19 cellular contexts compared by ENCODE assay signal in the genomic region with DNA sequence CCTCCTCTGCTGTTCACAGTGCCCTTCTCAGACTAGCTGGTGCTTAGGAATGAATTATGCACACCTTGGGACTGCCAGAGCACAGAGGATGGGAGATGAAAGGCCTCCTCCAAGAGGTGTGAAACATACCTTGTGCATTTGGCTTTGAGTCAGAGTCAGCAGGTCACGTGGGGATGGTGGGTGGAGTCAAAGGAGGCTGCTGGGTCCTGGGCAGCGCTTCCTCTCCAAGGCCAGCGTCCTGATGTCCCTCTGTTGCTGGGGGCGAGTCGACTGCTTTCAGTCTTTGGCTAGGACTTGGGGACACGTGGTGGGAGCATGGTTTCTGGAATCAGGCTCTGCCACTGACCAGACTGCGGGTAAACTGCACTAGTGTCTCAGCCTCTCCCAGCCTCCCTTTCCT.
DNase-seq lines count a peak whose midpoint lies in the region; FAIRE-seq and TF ChIP-seq lines count a peak whose summit lies in the region.
"Had no signal": no experiment of that assay in that cellular context is flagged by ENCODE, and none has a peak within 500 bp of the region (broad histone marks: within the 10 kb centered on the region; RNA-seq: fewer than 3 reads in every experiment).

No MANE protein-coding gene starts in this region.

- no peak overlapping the region for H3K4me3 Mint-ChIP-seq in MCF 10A (ENCODE audit: unreplicated experiment)
- H3K4me3 Mint-ChIP-seq: activated B cell treated with CpG ODN at 0.5 μM for 24 hours, HFFc6, nephron progenitor cell had no signal

- no peak for FAIRE-seq in GM19239 (lab: Jason Lieb, UNC)
- FAIRE-seq: endothelial cell of umbilical vein had no signal

- no peak for TF ChIP-seq CTCF in MCF 10A (IDR thresholded peaks at IDR 0.05; ENCODE audit: unreplicated experiment)
- no peak for TF ChIP-seq CTCF in mammary epithelial cell (conservative IDR thresholded peaks at IDR 0.05 in 1 of 2, IDR thresholded peaks at IDR 0.05 in 1 of 2; ENCODE audit: extremely low read depth in 1 of 2, insufficient read depth in 1 of 2, low read depth in 1 of 2, low read length in 2 of 2)
- no peak for TF ChIP-seq CTCF in hepatocyte (IDR thresholded peaks at IDR 0.05; ENCODE audit: poor library complexity)

- in situ Hi-C loops in mammary epithelial cell (cut with MboI; ENCODE audit: low sequenced_read_pairs in 2 of 2): no loop called here

- peaks cover 41% of the 10 kb centered on the region for H3K9me3 Mint-ChIP-seq in MCF 10A (ENCODE audit: unreplicated experiment)
- H3K9me3 Mint-ChIP-seq: activated B cell treated with CpG ODN at 0.5 μM for 24 hours, nephron progenitor cell had no signal

- H3K27ac Mint-ChIP-seq in MCF 10A (ENCODE audit: low read depth, unreplicated experiment): no peak overlapping the region
- H3K27ac Mint-ChIP-seq: activated B cell treated with CpG ODN at 0.5 μM for 24 hours, HFFc6, nephron progenitor cell had no signal

- H3K9me3 ChIP-seq in mammary epithelial cell (replicated peaks; ENCODE audit: insufficient read depth, low read length) (no peaks in the 10 kb centered on the region), hepatocyte (ENCODE audit: low read depth) (no peaks in the 10 kb centered on the region)
- H3K9me3 ChIP-seq: MG63, mucosa of descending colon, upper lobe of right lung had no signal

- H2AFZ ChIP-seq in mammary epithelial cell (ENCODE audit: low read depth, low read length): no peak overlapping the region
- H2AFZ ChIP-seq in hepatocyte: no peak overlapping the region

- no peak overlapping the region for H3K4me3 ChIP-seq in mammary epithelial cell (replicated peaks in 1 of 3; ENCODE audit: insufficient read depth in 1 of 3, low read depth in 2 of 3, low read length in 3 of 3)
- H3K4me3 ChIP-seq in hepatocyte: no peak overlapping the region
- H3K4me3 ChIP-seq: MG63, mucosa of descending colon, upper lobe of right lung had no signal

- CTCF ChIA-PET in MCF 10A (lab: Yijun Ruan, JAX): interaction anchor here (0.7 kb wide), 1 partner anchor 615 kb away, joined by 3 read pairs; no protein-coding TSS in a partner anchor
- CTCF ChIA-PET in mammary epithelial cell (lab: Charles Lee; ENCODE audit: low non-redundant PET): no interaction called here

- intact Hi-C loops in MCF 10A (cut with micrococcal nuclease) (no loop called here), mammary epithelial cell (cut with micrococcal nuclease) (no loop called here)

- no peaks in the 10 kb centered on the region for H3K27me3 ChIP-seq in mammary epithelial cell (ENCODE audit: insufficient read depth, low read length)
- peaks cover 3% of the 10 kb centered on the region for H3K27me3 ChIP-seq in hepatocyte
- H3K27me3 ChIP-seq: MG63 had no signal

- dilution Hi-C loops in mammary epithelial cell (cut with HindIII; ENCODE audit: low sequenced_read_pairs): no loop called here

- POLR2A ChIA-PET in MCF 10A (lab: Yijun Ruan, JAX): no interaction called here

- H4K20me1 ChIP-seq in mammary epithelial cell (ENCODE audit: insufficient read depth, low read length): no peaks in the 10 kb centered on the region
- H4K20me1 ChIP-seq in hepatocyte (ENCODE audit: insufficient read depth, poor library complexity, severe bottlenecking): no peaks in the 10 kb centered on the region

- no peaks in the 10 kb centered on the region for H3K27me3 Mint-ChIP-seq in MCF 10A (ENCODE audit: insufficient read depth, unreplicated experiment)
- H3K27me3 Mint-ChIP-seq: activated B cell treated with CpG ODN at 0.5 μM for 24 hours had no signal

- no TSS peak for BruUV-seq in MCF 10A (replicated peaks; lab: Mats Ljungman, UMichigan)
- no TSS peak for BruUV-seq in mammary epithelial cell (replicated peaks; lab: Mats Ljungman, UMichigan)

- no peaks in the 10 kb centered on the region for H3K79me2 ChIP-seq in mammary epithelial cell (ENCODE audit: insufficient read depth, low read length)
- H3K79me2 ChIP-seq in hepatocyte: no peaks in the 10 kb centered on the region

- 83% methylated on average over 3 of the region's 7 CpGs for WGBS in mammary epithelial cell (ENCODE audit: low coverage, missing lambda C conversion rate)
- 68% methylated on average over 7 of the region's 7 CpGs for WGBS in hepatocyte (ENCODE audit: low lambda C conversion rate, missing lambda C conversion rate)

- no peaks in the 10 kb centered on the region for H3K36me3 Mint-ChIP-seq in MCF 10A (ENCODE audit: insufficient read depth, unreplicated experiment)

- peak; percentile 33 for DNase-seq in MCF 10A (ENCODE audit: unreplicated experiment)
- DNase-seq in mammary epithelial cell: no peak
- DNase-seq in RPMI7951 (ENCODE audit: low read depth): peak; percentile 24
- DNase-seq in iPS-NIHi11 (ENCODE audit: low spot score): peak; percentile 50
- DNase-seq in GM19239 (ENCODE audit: insufficient read length, low spot score): no peak
- DNase-seq in NCI-H146 (lab: John Stamatoyannopoulos, UW): no peak
- DNase-seq in hepatocyte (ENCODE audit: low spot score): no peak
- DNase-seq: activated B cell treated with CpG ODN at 0.5 μM for 24 hours; activated naive CD4-positive, alpha-beta T cell treated with anti-CD3 and anti-CD28 coated beads, Interleukin-2, amount 50 U/mL, for 16 hours; aorta; HFFc6; MG63; mucosa of descending colon; NCI-H1436; NCI-H524 treated with DMSO at 0.1 percent for 48 hours; nephron progenitor cell; T1000; upper lobe of right lung had no signal

- H3K9ac ChIP-seq in mammary epithelial cell (ENCODE audit: insufficient read depth, low read length): no peak overlapping the region

- H3K4me2 ChIP-seq in mammary epithelial cell (ENCODE audit: insufficient read depth, low read depth, low read length) (no peak overlapping the region), hepatocyte (no peak overlapping the region)

- no peaks in the 10 kb centered on the region for H3K4me1 Mint-ChIP-seq in MCF 10A (ENCODE audit: insufficient read depth, unreplicated experiment)
- H3K4me1 Mint-ChIP-seq: activated B cell treated with CpG ODN at 0.5 μM for 24 hours had no signal

- H3K27ac ChIP-seq in mammary epithelial cell (ENCODE audit: insufficient read depth, low read depth, low read length) (no peak overlapping the region), hepatocyte (no peak overlapping the region)
- H3K27ac ChIP-seq: upper lobe of right lung had no signal

- H3K4me1 ChIP-seq in mammary epithelial cell (ENCODE audit: insufficient read depth, low read length): no peaks in the 10 kb centered on the region
- H3K4me1 ChIP-seq in hepatocyte (ENCODE audit: insufficient read depth): no peaks in the 10 kb centered on the region
- H3K4me1 ChIP-seq: upper lobe of right lung had no signal

- H3K9me2 ChIP-seq in hepatocyte (replicated peaks; ENCODE audit: insufficient read depth): no peaks in the 10 kb centered on the region

- H3K36me3 ChIP-seq in mammary epithelial cell (ENCODE audit: insufficient read depth, low read length) (no peaks in the 10 kb centered on the region), hepatocyte (replicated peaks; ENCODE audit: insufficient read depth, low read depth) (no peaks in the 10 kb centered on the region)
- H3K36me3 ChIP-seq: MG63, upper lobe of right lung had no signal

Comparison
In these comparisons a context has a peak if more than half of its experiments do, and no peak if none do; other contexts are left out.
1. DNase-seq: peak in MCF 10A (single experiment), RPMI7951 (single experiment) and iPS-NIHi11 (single experiment); none in mammary epithelial cell (single experiment), GM19239 (single experiment), NCI-H146 (single experiment) and hepatocyte (single experiment).